ENCODE assay signal across 16 cellular contexts in genomic region chr6:14423955-14424354, GRCh38.
"Had no signal": no experiment of that assay in that cellular context is flagged by ENCODE, and none has a peak within 500 bp of the region (broad histone marks: within the 10 kb centered on the region; RNA-seq: fewer than 3 reads in every experiment).

No MANE protein-coding gene starts in this region.

- H3K4me3 ChIP-seq: esophagus squamous epithelium, left lung, mucosa of descending colon, pancreas, upper lobe of left lung had no signal

- H3K4me3 Mint-ChIP-seq: activated naive CD8-positive, alpha-beta T cell treated with anti-CD3 and anti-CD28 coated beads, Interleukin-2, amount 10 ng/mL, durations not matched to agents 7 days and 5 days; naive thymus-derived CD4-positive, alpha-beta T cell had no signal

- H3K36me3 ChIP-seq: esophagus squamous epithelium, left lung, pancreas, upper lobe of left lung, WERI-Rb-1 had no signal

- H3K27me3 Mint-ChIP-seq: naive thymus-derived CD4-positive, alpha-beta T cell had no signal

- H3K9me3 ChIP-seq: esophagus squamous epithelium, left lung, mucosa of descending colon, pancreas, upper lobe of left lung had no signal

- H3K4me1 ChIP-seq: esophagus squamous epithelium, left lung, pancreas, upper lobe of left lung had no signal

- ATAC-seq: left lung; mucosa of descending colon; naive thymus-derived CD4-positive, alpha-beta T cell; pancreas had no signal

- H3K4me1 Mint-ChIP-seq: activated naive CD8-positive, alpha-beta T cell treated with anti-CD3 and anti-CD28 coated beads, Interleukin-2, amount 10 ng/mL, durations not matched to agents 7 days and 5 days had no signal

- DNase-seq: activated CD8-positive, alpha-beta memory T cell treated with anti-CD3 and anti-CD28 coated beads for 24 hours; activated naive CD8-positive, alpha-beta T cell treated with anti-CD3 and anti-CD28 coated beads, Interleukin-2, amount 10 ng/mL, durations not matched to agents 7 days and 5 days; aorta; cerebellar nuclear complex; effector CD8-positive, alpha-beta T cell; esophagus squamous epithelium; hypothalamus; kidney; left lung; mucosa of descending colon; naive thymus-derived CD4-positive, alpha-beta T cell; pancreas; SIG-M5; stimulated activated naive CD4-positive, alpha-beta T cell; upper lobe of left lung; WERI-Rb-1 had no signal

- H3K27ac Mint-ChIP-seq: activated naive CD8-positive, alpha-beta T cell treated with anti-CD3 and anti-CD28 coated beads, Interleukin-2, amount 10 ng/mL, durations not matched to agents 7 days and 5 days; naive thymus-derived CD4-positive, alpha-beta T cell had no signal

- H3K27me3 ChIP-seq: esophagus squamous epithelium, left lung, pancreas, upper lobe of left lung had no signal
